Comparison of ENCODE assay signal across 2 cellular contexts in genomic region chr1:234629026-234629425, GRCh38.
A peak's percentile ranks its signal among the peaks of the same experiment; 100 is the strongest.
TF ChIP-seq lines count a peak whose summit lies in the region.

No MANE protein-coding gene starts in this region.

TF ChIP-seq in SK-N-SH treated with all-trans-retinoic acid at 6 μM for 48 hours, 23 proteins besides CTCF, POLR2A, EP300 and RAD21:
- no peak for TF ChIP-seq ESRRG (CRISPR knock-in tag; IDR thresholded peaks at IDR 0.05)
- TF ChIP-seq OSR1 (CRISPR knock-in tag; IDR thresholded peaks at IDR 0.05), result 0 out of 2 replicates have a peak, but pooled peaks have one; percentile 18
TF ChIP-seq in SK-N-SH treated with all-trans-retinoic acid at 6 μM for 48 hours: peak in this region for 1.

TF ChIP-seq in SK-N-SH, 30 proteins besides CTCF, POLR2A, EP300 and RAD21:
- TF ChIP-seq ZBTB33 (IDR thresholded peaks at IDR 0.05; ENCODE audit: borderline replicate concordance, low read depth) (no peak), NRF1 (IDR thresholded peaks at IDR 0.05; ENCODE audit: low read depth, low read length) (no peak), MXI1 (IDR thresholded peaks at IDR 0.05; ENCODE audit: low read depth, low read length) (no peak), TCF12 (IDR thresholded peaks at IDR 0.05) (no peak), RFX5 (IDR thresholded peaks at IDR 0.05; ENCODE audit: low read length) (no peak), REST (IDR thresholded peaks at IDR 0.05; ENCODE audit: low read depth, low read length) (no peak), TAF1 (IDR thresholded peaks at IDR 0.05; ENCODE audit: borderline replicate concordance, low read depth, low read length) (no peak), TEAD4 (IDR thresholded peaks at IDR 0.05; ENCODE audit: borderline replicate concordance, insufficient read depth) (no peak), JUND (IDR thresholded peaks at IDR 0.05) (no peak), POLR2AphosphoS5 (IDR thresholded peaks at IDR 0.05; ENCODE audit: low read depth, low read length) (no peak), USF1 (IDR thresholded peaks at IDR 0.05; ENCODE audit: borderline replicate concordance, low read depth) (no peak), FOXJ3 (CRISPR knock-in tag; IDR thresholded peaks at IDR 0.05) (no peak), SIN3A (IDR thresholded peaks at IDR 0.05; ENCODE audit: borderline replicate concordance, low read depth, low read length) (no peak), GATA2 (CRISPR knock-in tag; IDR thresholded peaks at IDR 0.05) (no peak), NFIC (IDR thresholded peaks at IDR 0.05; ENCODE audit: borderline replicate concordance) (no peak), GABPA (IDR thresholded peaks at IDR 0.05; ENCODE audit: low read depth) (no peak)
